2 cellular contexts compared by ENCODE assay signal in the genomic region with DNA sequence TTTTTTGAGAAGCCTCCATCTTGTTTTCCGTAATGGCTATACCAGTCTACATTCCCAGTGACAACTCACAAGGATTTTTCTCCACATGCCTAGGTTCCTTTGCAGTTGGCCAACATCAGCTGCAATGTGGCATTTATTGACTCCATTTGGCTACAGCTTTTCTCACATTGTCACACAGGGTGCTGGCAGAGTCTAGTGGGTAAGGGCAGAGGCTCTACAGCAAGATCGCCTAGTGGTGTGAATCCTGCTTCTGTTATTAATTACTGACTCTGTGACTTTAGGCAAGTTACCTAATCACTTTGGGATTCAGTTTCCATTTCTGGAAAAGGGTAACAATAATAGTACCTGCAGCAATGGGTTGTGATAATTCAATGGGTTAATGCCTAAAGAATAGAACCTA.
A peak's percentile ranks its signal among the peaks of the same experiment; 100 is the strongest.
TF ChIP-seq lines count a peak whose summit lies in the region.

No MANE protein-coding gene starts in this region.

TF ChIP-seq in SK-N-SH, 30 proteins besides CTCF, POLR2A, EP300 and RAD21:
- TF ChIP-seq ZBTB33 (IDR thresholded peaks at IDR 0.05; ENCODE audit: borderline replicate concordance, low read depth) (no peak), TEAD4 (IDR thresholded peaks at IDR 0.05; ENCODE audit: borderline replicate concordance, insufficient read depth) (peak; percentile 9; the same call in 1 of the 2 replicates)
TF ChIP-seq in SK-N-SH: peak in this region for 1.

TF ChIP-seq in SK-N-SH treated with all-trans-retinoic acid at 6 μM for 48 hours, 23 proteins besides CTCF, POLR2A, EP300 and RAD21:
- TF ChIP-seq ZNF70 (CRISPR knock-in tag; IDR thresholded peaks at IDR 0.05) (no peak), RARB (CRISPR knock-in tag; IDR thresholded peaks at IDR 0.05) (no peak), BACH2 (CRISPR knock-in tag; IDR thresholded peaks at IDR 0.05; ENCODE audit: borderline replicate concordance) (no peak), ISL1 (CRISPR knock-in tag; IDR thresholded peaks at IDR 0.05) (no peak), GLIS3 (CRISPR knock-in tag; IDR thresholded peaks at IDR 0.05) (no peak), ARNTL (CRISPR knock-in tag; IDR thresholded peaks at IDR 0.05; ENCODE audit: borderline replicate concordance, low read depth) (no peak), TOX (CRISPR knock-in tag; IDR thresholded peaks at IDR 0.05; ENCODE audit: borderline replicate concordance) (no peak), OSR1 (CRISPR knock-in tag; IDR thresholded peaks at IDR 0.05) (no peak), PPARA (CRISPR knock-in tag; IDR thresholded peaks at IDR 0.05; ENCODE audit: borderline replicate concordance) (no peak), ESRRG (CRISPR knock-in tag; IDR thresholded peaks at IDR 0.05) (no peak), CREB5 (CRISPR knock-in tag; IDR thresholded peaks at IDR 0.05; ENCODE audit: low read depth) (no peak), CSDC2 (CRISPR knock-in tag; IDR thresholded peaks at IDR 0.05) (no peak), ZNF565 (CRISPR knock-in tag; conservative IDR thresholded peaks at IDR 0.05; ENCODE audit: low read depth) (no peak)
- TF ChIP-seq, protein P1, sequence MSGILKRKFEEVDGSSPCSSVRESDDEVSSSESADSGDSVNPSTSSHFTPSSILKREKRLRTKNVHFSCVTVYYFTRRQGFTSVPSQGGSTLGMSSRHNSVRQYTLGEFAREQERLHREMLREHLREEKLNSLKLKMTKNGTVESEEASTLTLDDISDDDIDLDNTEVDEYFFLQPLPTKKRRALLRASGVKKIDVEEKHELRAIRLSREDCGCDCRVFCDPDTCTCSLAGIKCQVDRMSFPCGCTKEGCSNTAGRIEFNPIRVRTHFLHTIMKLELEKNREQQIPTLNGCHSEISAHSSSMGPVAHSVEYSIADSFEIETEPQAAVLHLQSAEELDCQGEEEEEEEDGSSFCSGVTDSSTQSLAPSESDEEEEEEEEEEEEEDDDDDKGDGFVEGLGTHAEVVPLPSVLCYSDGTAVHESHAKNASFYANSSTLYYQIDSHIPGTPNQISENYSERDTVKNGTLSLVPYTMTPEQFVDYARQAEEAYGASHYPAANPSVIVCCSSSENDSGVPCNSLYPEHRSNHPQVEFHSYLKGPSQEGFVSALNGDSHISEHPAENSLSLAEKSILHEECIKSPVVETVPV (CRISPR knock-in tag; IDR thresholded peaks at IDR 0.05) = no peak
